Comparison of ENCODE assay signal across 10 cellular contexts in genomic region chr5:2756764-2757163, GRCh38. TPM values are rescaled to one million over a fixed set of nuclear protein-coding genes. Genes with fewer than 3 reads are reported as not detected.
DNase-seq lines count a peak whose midpoint lies in the region; ATAC-seq and TF ChIP-seq lines count a peak whose summit lies in the region.
"Had no signal": no experiment of that assay in that cellular context is flagged by ENCODE, and none has a peak within 500 bp of the region (broad histone marks: within the 10 kb centered on the region; RNA-seq: fewer than 3 reads in every experiment).

No MANE protein-coding gene starts in this region.

- H3K4me3 Mint-ChIP-seq in HFFc6: peak overlapping the region; percentile 90

- H3K9ac ChIP-seq in adipocyte (ENCODE audit: low read length): peak overlapping the region; percentile 71

- no peaks in the 10 kb centered on the region; the same call in 1 of the 2 replicates for H3K9me3 Mint-ChIP-seq in HFFc6

- H3K27ac Mint-ChIP-seq in HFFc6: no peak overlapping the region

- H3K4me1 Mint-ChIP-seq in HFFc6 (ENCODE audit: low read depth): peaks cover 29% of the 10 kb centered on the region

- H3K27me3 ChIP-seq in adipocyte (replicated peaks; ENCODE audit: control insufficient read depth, insufficient read depth, low read length): no peaks in the 10 kb centered on the region

- no peak for TF ChIP-seq CTCF in HFFc6 (IDR thresholded peaks at IDR 0.05)

- H3K36me3 ChIP-seq in adipocyte (ENCODE audit: control insufficient read depth, insufficient read depth, low read length, severe bottlenecking): no peaks in the 10 kb centered on the region

- peak overlapping the region in 19 of 21 experiments; percentile 9 to 87 (median 73) for H3K27ac ChIP-seq in skin epidermis

- no peak for ATAC-seq in GM18907 (IDR thresholded peaks at IDR 0.05; ENCODE audit: unreplicated experiment)

- peaks cover 33% of the 10 kb centered on the region for H3K4me1 ChIP-seq in adipocyte (ENCODE audit: control insufficient read depth, insufficient read depth, low read length)

- DNase-seq in HFFc6: no peak
- DNase-seq in adipocyte (ENCODE audit: low read depth): no peak
- no peak for DNase-seq in OCI-M1 (lab: John Stamatoyannopoulos, UW)
- no peak for DNase-seq in cerebellar cortex (ENCODE audit: low spot score)
- DNase-seq: activated CD4-positive, alpha-beta T cell treated with anti-CD3 and anti-CD28 coated beads for 4 hours; MM.1S had no signal

- H3K36me3 Mint-ChIP-seq in HFFc6 (ENCODE audit: low read depth): peaks cover 4% of the 10 kb centered on the region; the same call in 1 of the 2 replicates

- peak overlapping the region; percentile 85 for H3K4me3 ChIP-seq in adipocyte (ENCODE audit: low read length)
- peak overlapping the region; percentile 65 for H3K4me3 ChIP-seq in iPS-18c (ENCODE audit: insufficient read depth, low read depth, low read length)
- peak overlapping the region; percentile 18 to 50 (median 38) for H3K4me3 ChIP-seq in skin epidermis

- H3K9me3 ChIP-seq in adipocyte (ENCODE audit: control insufficient read depth, low read length): no peaks in the 10 kb centered on the region
- no peaks in the 10 kb centered on the region for H3K9me3 ChIP-seq in iPS-18c (ENCODE audit: control insufficient read depth, insufficient read depth, low read length)

- no peaks in the 10 kb centered on the region for H3K27me3 Mint-ChIP-seq in HFFc6 (ENCODE audit: insufficient read depth)

RNA-seq across cellular contexts. Expression of gene IRX2, which starts 5.3 kb away (rescaled TPM):
- total RNA-seq in HFFc6 (2021; fragmentation: NEBNext Ultra II Directional; extraction: Animal tissue kit (Norgen Biotek cat#: 25700)): 1 to 10 TPM; 2.8 to 5.5 (median 3.5) TPM
- total RNA-seq: G401 had no signal
